1 cellular context compared by ENCODE assay signal in genomic region chr9:128117613-128118471, GRCh38.
TF ChIP-seq lines count a peak whose summit lies in the region.

No MANE protein-coding gene starts in this region.

TF ChIP-seq in K562, 482 proteins besides CTCF, POLR2A, EP300 and RAD21 (continued from another document and continues in another):
- TF ChIP-seq E2F8 (IDR thresholded peaks at IDR 0.05; ENCODE audit: low read depth, partially characterized antibody): peak; percentile 69
- TF ChIP-seq CBX1 (IDR thresholded peaks at IDR 0.05; ENCODE audit: low read depth): no peak
- TF ChIP-seq ARID1B (IDR thresholded peaks at IDR 0.05): peak; percentile 23; the same call in 1 of the 2 replicates
- TF ChIP-seq TCF3 (CRISPR knock-in tag; IDR thresholded peaks at IDR 0.05): peak; percentile 52
- peak; percentile 39; the same call in 1 of the 2 replicates for TF ChIP-seq TEAD4 (IDR thresholded peaks at IDR 0.05; ENCODE audit: low read length)
- no peak for TF ChIP-seq TEAD4 (CRISPR knock-in tag; IDR thresholded peaks at IDR 0.05; ENCODE audit: borderline replicate concordance)
- TF ChIP-seq, protein P1, sequence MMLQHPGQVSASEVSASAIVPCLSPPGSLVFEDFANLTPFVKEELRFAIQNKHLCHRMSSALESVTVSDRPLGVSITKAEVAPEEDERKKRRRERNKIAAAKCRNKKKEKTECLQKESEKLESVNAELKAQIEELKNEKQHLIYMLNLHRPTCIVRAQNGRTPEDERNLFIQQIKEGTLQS (IDR thresholded peaks at IDR 0.05): no peak
- TF ChIP-seq, protein P1 (CRISPR knock-in tag; conservative IDR thresholded peaks at IDR 0.05): peak; percentile 80; the same call in 1 of the 2 replicates
- peak; percentile 63; the same call in 1 of the 2 replicates for TF ChIP-seq ETV5 (CRISPR knock-in tag; IDR thresholded peaks at IDR 0.05; ENCODE audit: low read depth)
- peak; percentile 63; the same call in 1 of the 2 replicates for TF ChIP-seq ESRRA (IDR thresholded peaks at IDR 0.05; ENCODE audit: borderline replicate concordance, low read depth)
- TF ChIP-seq AFF4 (CRISPR knock-in tag; IDR thresholded peaks at IDR 0.05): 0 out of 2 replicates have a peak, but pooled peaks have one; percentile 41
- TF ChIP-seq NR2C2 (CRISPR knock-in tag; IDR thresholded peaks at IDR 0.05): peak; percentile 38; the same call in 1 of the 2 replicates
- no peak for TF ChIP-seq NR2C2 (tag; IDR thresholded peaks at IDR 0.05)
- peak; percentile 52; the same call in 1 of the 2 replicates for TF ChIP-seq TOE1 (IDR thresholded peaks at IDR 0.05; ENCODE audit: borderline replicate concordance)
- no peak for TF ChIP-seq TOE1 (CRISPR knock-in tag; IDR thresholded peaks at IDR 0.05; ENCODE audit: borderline replicate concordance, low read depth)
- TF ChIP-seq POLR3G (IDR thresholded peaks at IDR 0.05; ENCODE audit: extremely low read depth, insufficient read length, insufficient replicate concordance): no peak
- peak; percentile 99 for TF ChIP-seq SMC3 (conservative IDR thresholded peaks at IDR 0.05; ENCODE audit: insufficient read depth, low read depth, low read length)
- TF ChIP-seq SNAPC5 (CRISPR knock-in tag; IDR thresholded peaks at IDR 0.05): no peak
- no peak for TF ChIP-seq SFPQ (IDR thresholded peaks at IDR 0.05; ENCODE audit: low read depth, low read length)
- TF ChIP-seq BCOR (IDR thresholded peaks at IDR 0.05): 0 out of 2 replicates have a peak, but pooled peaks have one; percentile 25
- TF ChIP-seq ZNF395 (CRISPR knock-in tag; IDR thresholded peaks at IDR 0.05): no peak
- 0 out of 4 replicates have a peak, but pooled peaks of 1 of the 2 experiments have one; percentile 43 for TF ChIP-seq NONO (IDR thresholded peaks at IDR 0.05; ENCODE audit: low read depth in 2 of 2, low read length in 1 of 2)
- TF ChIP-seq ZNF778 (CRISPR knock-in tag; IDR thresholded peaks at IDR 0.05): no peak
- TF ChIP-seq TBP (optimal IDR thresholded peaks at IDR 0.05; ENCODE audit: low read depth, low read length): peak; percentile 51
- TF ChIP-seq ATF7 (IDR thresholded peaks at IDR 0.05): peak; percentile 63; the same call in 1 of the 2 replicates
- 0 out of 2 replicates have a peak, but pooled peaks have one; percentile 42 for TF ChIP-seq ZBTB7A (IDR thresholded peaks at IDR 0.05; ENCODE audit: borderline replicate concordance, control insufficient read depth, low read depth, low read length)
- peak; percentile 72 for TF ChIP-seq KLF16 (IDR thresholded peaks at IDR 0.05)
- TF ChIP-seq YY1 (IDR thresholded peaks at IDR 0.05; ENCODE audit: borderline replicate concordance in 1 of 3, control insufficient read depth in 1 of 3, extremely low read depth in 1 of 3, insufficient read depth in 3 of 3, insufficient read length in 1 of 3, insufficient replicate concordance in 2 of 3, low read depth in 1 of 3, low read length in 2 of 3): peak in 2 of 3 experiments; percentile 51 to 60
- TF ChIP-seq JUND (IDR thresholded peaks at IDR 0.05; ENCODE audit: borderline replicate concordance, low read depth, low read length): peak; percentile 57
- no peak; the same call in 2 of the 3 replicates for TF ChIP-seq JUND (tag; IDR thresholded peaks at IDR 0.05; ENCODE audit: borderline replicate concordance, low read depth, low read length)
- TF ChIP-seq TCF7L2 (IDR thresholded peaks at IDR 0.05; ENCODE audit: low read depth, low read length): 0 out of 2 replicates have a peak, but pooled peaks have one; percentile 20
- peak; percentile 56; the same call in 1 of the 2 replicates for TF ChIP-seq ZFP91 (CRISPR knock-in tag; IDR thresholded peaks at IDR 0.05)
- peak; percentile 97 for TF ChIP-seq DEAF1 (CRISPR knock-in tag; IDR thresholded peaks at IDR 0.05)
- no peak for TF ChIP-seq BMI1 (IDR thresholded peaks at IDR 0.05; ENCODE audit: low read length)
- TF ChIP-seq ZNF431 (CRISPR knock-in tag; IDR thresholded peaks at IDR 0.05): no peak
- TF ChIP-seq MAZ (CRISPR knock-in tag; conservative IDR thresholded peaks at IDR 0.05 in 1 of 2, IDR thresholded peaks at IDR 0.05 in 1 of 2): peak in 1 of 2 experiments; percentile 68; a peak in 3 of 4 replicates
- TF ChIP-seq CXXC5 (CRISPR knock-in tag; IDR thresholded peaks at IDR 0.05): peak; percentile 46; the same call in 1 of the 2 replicates
- TF ChIP-seq, protein P2, sequence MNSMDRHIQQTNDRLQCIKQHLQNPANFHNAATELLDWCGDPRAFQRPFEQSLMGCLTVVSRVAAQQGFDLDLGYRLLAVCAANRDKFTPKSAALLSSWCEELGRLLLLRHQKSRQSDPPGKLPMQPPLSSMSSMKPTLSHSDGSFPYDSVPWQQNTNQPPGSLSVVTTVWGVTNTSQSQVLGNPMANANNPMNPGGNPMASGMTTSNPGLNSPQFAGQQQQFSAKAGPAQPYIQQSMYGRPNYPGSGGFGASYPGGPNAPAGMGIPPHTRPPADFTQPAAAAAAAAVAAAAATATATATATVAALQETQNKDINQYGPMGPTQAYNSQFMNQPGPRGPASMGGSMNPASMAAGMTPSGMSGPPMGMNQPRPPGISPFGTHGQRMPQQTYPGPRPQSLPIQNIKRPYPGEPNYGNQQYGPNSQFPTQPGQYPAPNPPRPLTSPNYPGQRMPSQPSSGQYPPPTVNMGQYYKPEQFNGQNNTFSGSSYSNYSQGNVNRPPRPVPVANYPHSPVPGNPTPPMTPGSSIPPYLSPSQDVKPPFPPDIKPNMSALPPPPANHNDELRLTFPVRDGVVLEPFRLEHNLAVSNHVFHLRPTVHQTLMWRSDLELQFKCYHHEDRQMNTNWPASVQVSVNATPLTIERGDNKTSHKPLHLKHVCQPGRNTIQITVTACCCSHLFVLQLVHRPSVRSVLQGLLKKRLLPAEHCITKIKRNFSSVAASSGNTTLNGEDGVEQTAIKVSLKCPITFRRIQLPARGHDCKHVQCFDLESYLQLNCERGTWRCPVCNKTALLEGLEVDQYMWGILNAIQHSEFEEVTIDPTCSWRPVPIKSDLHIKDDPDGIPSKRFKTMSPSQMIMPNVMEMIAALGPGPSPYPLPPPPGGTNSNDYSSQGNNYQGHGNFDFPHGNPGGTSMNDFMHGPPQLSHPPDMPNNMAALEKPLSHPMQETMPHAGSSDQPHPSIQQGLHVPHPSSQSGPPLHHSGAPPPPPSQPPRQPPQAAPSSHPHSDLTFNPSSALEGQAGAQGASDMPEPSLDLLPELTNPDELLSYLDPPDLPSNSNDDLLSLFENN (IDR thresholded peaks at IDR 0.05; ENCODE audit: low read depth in 2 of 2, low read length in 2 of 2): peak in 1 of 2 experiments; percentile 55; a peak in 1 of 4 replicates
- peak in 1 of 2 experiments; percentile 99; a peak in 2 of 4 replicates for TF ChIP-seq MLLT1 (IDR thresholded peaks at IDR 0.05)
